31 cellular contexts compared by ENCODE assay signal in the genomic region with DNA sequence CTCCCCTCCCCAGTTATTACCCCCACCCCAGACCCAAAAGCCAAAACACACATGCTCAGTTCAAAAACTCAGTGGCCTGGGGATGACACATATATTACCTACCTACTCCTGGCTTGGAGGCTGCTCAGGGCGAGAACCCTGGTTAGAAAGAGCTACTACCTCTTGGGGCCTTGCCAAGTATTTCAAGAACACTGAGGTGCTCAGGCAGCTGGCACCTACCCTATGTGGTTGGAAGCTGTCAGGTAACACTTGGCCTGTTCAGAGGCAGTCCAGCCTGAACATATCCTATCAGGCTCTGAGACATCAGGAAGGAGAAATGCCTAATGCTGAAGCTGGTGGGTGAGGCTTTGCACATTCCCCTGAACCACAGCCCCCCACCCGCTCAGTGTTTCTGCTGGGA. TPM values are rescaled to one million over a fixed set of nuclear protein-coding genes. Genes with fewer than 3 reads are reported as not detected.
"Had no signal": no experiment of that assay in that cellular context is flagged by ENCODE, and none has a peak within 500 bp of the region (broad histone marks: within the 10 kb centered on the region; RNA-seq: fewer than 3 reads in every experiment).

No MANE protein-coding gene starts in this region.

- H3K9ac ChIP-seq: parathyroid adenoma had no signal

- H3K4me3 ChIP-seq: esophagus squamous epithelium, right atrium auricular region, testis, uterus had no signal

- H3K9me3 ChIP-seq: esophagus squamous epithelium, right atrium auricular region, testis, uterus had no signal

- H2AFZ ChIP-seq: parathyroid adenoma had no signal

- H3K27ac Mint-ChIP-seq: activated CD4-positive, alpha-beta memory T cell treated with anti-CD3 and anti-CD28 coated beads, Interleukin-2, amount 10 ng/mL, durations not matched to agents 7 days and 5 days; activated CD4-positive, alpha-beta T cell treated with anti-CD3 and anti-CD28 coated beads, Interleukin-2, amount 10 ng/mL, durations not matched to agents 7 days and 5 days; activated T-helper 17 cell treated with anti-CD3 and anti-CD28 coated beads, Interleukin-2, amount 50 U/mL, for 72 hours; dendritic cell treated with granulocyte-macrophage colony-stimulating factor and Interleukin-4, amounts not matched to agents 40 ng/mL and 50 ng/mL, for 4 days; T-helper 2 cell treated with Interferon-gamma antibody and Interleukin-4, amounts not matched to agents 5 μg/mL and 100 μg/mL, for 36 hours had no signal

- FAIRE-seq: astrocyte, frontal cortex, islet of Langerhans had no signal

- H3K4me3 Mint-ChIP-seq: activated CD4-positive, alpha-beta memory T cell treated with anti-CD3 and anti-CD28 coated beads, Interleukin-2, amount 10 ng/mL, durations not matched to agents 7 days and 5 days; activated CD4-positive, alpha-beta T cell treated with anti-CD3 and anti-CD28 coated beads, Interleukin-2, amount 10 ng/mL, durations not matched to agents 7 days and 5 days; activated T-cell treated with anti-CD3 and anti-CD28 coated beads, Interleukin-2, amount 50 U/mL, for 4 hours; activated T-helper 17 cell treated with anti-CD3 and anti-CD28 coated beads, Interleukin-2, amount 50 U/mL, for 72 hours; central memory CD8-positive, alpha-beta T cell; dendritic cell treated with granulocyte-macrophage colony-stimulating factor and Interleukin-4, amounts not matched to agents 40 ng/mL and 50 ng/mL, for 4 days; endodermal cell; neural crest cell; T-helper 2 cell treated with Interferon-gamma antibody and Interleukin-4, amounts not matched to agents 5 μg/mL and 100 μg/mL, for 36 hours had no signal

- ATAC-seq: activated T-cell treated with anti-CD3 and anti-CD28 coated beads, Interleukin-2, amount 50 U/mL, for 4 hours; activated T-helper 17 cell treated with anti-CD3 and anti-CD28 coated beads, Interleukin-2, amount 50 U/mL, for 72 hours; left colon; naive thymus-derived CD8-positive, alpha-beta T cell had no signal

- DNase-seq: activated CD4-positive, alpha-beta memory T cell treated with anti-CD3 and anti-CD28 coated beads, Interleukin-2, amount 10 ng/mL, durations not matched to agents 7 days and 5 days; activated CD4-positive, alpha-beta T cell treated with anti-CD3 and anti-CD28 coated beads for 1 hour; activated CD4-positive, alpha-beta T cell treated with anti-CD3 and anti-CD28 coated beads, Interleukin-2, amount 10 ng/mL, durations not matched to agents 7 days and 5 days; activated gamma-delta T cell treated with Interleukin-2 at 50 U/mL for 16 hours; activated naive CD4-positive, alpha-beta T cell treated with anti-CD3 and anti-CD28 coated beads, Interleukin-2, amount 50 U/mL, for 16 hours; activated T-cell treated with anti-CD3 and anti-CD28 coated beads, Interleukin-2, amount 50 U/mL, for 4 hours; amniotic stem cell; endodermal cell; esophagus squamous epithelium; left colon; mesenchymal stem cell; naive thymus-derived CD8-positive, alpha-beta T cell; nucleus accumbens; stimulated activated CD4-positive, alpha-beta T cell treated with anti-CD3 and anti-CD28 coated beads, Interleukin-15, amount 100 ng/mL, for 24 hours; stimulated activated naive CD4-positive, alpha-beta T cell treated with Interleukin-2 at 50 U/mL for 16 hours; T-helper 1 cell; testis; trophoblast cell; uterus had no signal

- H3K4me1 ChIP-seq: testis, uterus had no signal

- H3K9me3 Mint-ChIP-seq: activated CD4-positive, alpha-beta memory T cell treated with anti-CD3 and anti-CD28 coated beads, Interleukin-2, amount 10 ng/mL, durations not matched to agents 7 days and 5 days; activated CD4-positive, alpha-beta T cell treated with anti-CD3 and anti-CD28 coated beads, Interleukin-2, amount 10 ng/mL, durations not matched to agents 7 days and 5 days; activated T-cell treated with anti-CD3 and anti-CD28 coated beads, Interleukin-2, amount 50 U/mL, for 4 hours; activated T-helper 17 cell treated with anti-CD3 and anti-CD28 coated beads, Interleukin-2, amount 50 U/mL, for 72 hours; central memory CD8-positive, alpha-beta T cell; dendritic cell treated with granulocyte-macrophage colony-stimulating factor and Interleukin-4, amounts not matched to agents 40 ng/mL and 50 ng/mL, for 4 days; naive thymus-derived CD8-positive, alpha-beta T cell; neural crest cell; T-helper 2 cell treated with Interferon-gamma antibody and Interleukin-4, amounts not matched to agents 5 μg/mL and 100 μg/mL, for 36 hours had no signal

- H3K27ac ChIP-seq: parathyroid adenoma, right atrium auricular region, testis, uterus, VCaP had no signal

- H3K36me3 ChIP-seq: uterus had no signal

- H3K27me3 Mint-ChIP-seq: activated CD4-positive, alpha-beta memory T cell treated with anti-CD3 and anti-CD28 coated beads, Interleukin-2, amount 10 ng/mL, durations not matched to agents 7 days and 5 days; activated CD4-positive, alpha-beta T cell treated with anti-CD3 and anti-CD28 coated beads, Interleukin-2, amount 10 ng/mL, durations not matched to agents 7 days and 5 days; activated T-helper 17 cell treated with anti-CD3 and anti-CD28 coated beads, Interleukin-2, amount 50 U/mL, for 72 hours; central memory CD8-positive, alpha-beta T cell; dendritic cell treated with granulocyte-macrophage colony-stimulating factor and Interleukin-4, amounts not matched to agents 40 ng/mL and 50 ng/mL, for 4 days; naive thymus-derived CD8-positive, alpha-beta T cell had no signal

- H3K27me3 ChIP-seq: esophagus squamous epithelium, right atrium auricular region, testis, uterus had no signal

RNA-seq across cellular contexts. Expression of a gene that starts 44.8 kb away (rescaled TPM):
- polyA plus RNA-seq: naive thymus-derived CD8-positive, alpha-beta T cell had no signal

RNA-seq across cellular contexts. Expression of a gene that starts 45.6 kb away (rescaled TPM):
- total RNA-seq: activated CD4-positive, alpha-beta T cell treated with anti-CD3 and anti-CD28 coated beads, Interleukin-2, amount 10 ng/mL, durations not matched to agents 7 days and 5 days; naive thymus-derived CD8-positive, alpha-beta T cell; pulmonary artery endothelial cell had no signal
- polyA plus RNA-seq: naive thymus-derived CD8-positive, alpha-beta T cell had no signal
